In genomic region chr9:37801959-37802711, GRCh38 we compare ENCODE assay signal across 8 cellular contexts. TPM values are rescaled to one million over a fixed set of nuclear protein-coding genes. Genes with fewer than 3 reads are reported as not detected.
DNase-seq lines count a peak whose midpoint lies in the region; ATAC-seq, FAIRE-seq and TF ChIP-seq lines count a peak whose summit lies in the region.

No MANE protein-coding gene starts in this region.

- FAIRE-seq in A549 (lab: Jason Lieb, UNC) (no peak), bronchial epithelial cell (lab: Jason Lieb, UNC) (no peak)

- TF ChIP-seq POLR2A in A549 (IDR thresholded peaks at IDR 0.05; ENCODE audit: low read length): no peak

- ATAC-seq in A549: no peak
- ATAC-seq in GM19395 (IDR thresholded peaks at IDR 0.05; ENCODE audit: unreplicated experiment): no peak
- ATAC-seq in HG02884 (IDR thresholded peaks at IDR 0.05; ENCODE audit: unreplicated experiment): no peak

- H3K4me3 ChIP-seq in A549 (peak overlapping the region; percentile 86), HUES64 (ENCODE audit: low read length) (peak overlapping the region; percentile 75), bronchial epithelial cell (ENCODE audit: low read depth, low read length) (peak overlapping the region; percentile 57), muscle layer of colon (ENCODE audit: low read depth in 1 of 2, low read length in 2 of 2) (peak overlapping the region; percentile 85 to 88)

- H3K4me1 ChIP-seq in A549 (peaks cover 21% of the 10 kb centered on the region), HUES64 (ENCODE audit: insufficient read depth, low read length) (peaks cover 16% of the 10 kb centered on the region), muscle layer of colon (ENCODE audit: insufficient read depth, low read length) (peaks cover 25% of the 10 kb centered on the region)

- CTCF ChIA-PET in A549 (lab: Yijun Ruan, JAX): interaction anchor here (1.3 kb wide), 1 partner anchor 111 kb away, joined by 4 read pairs; no protein-coding TSS in a partner anchor

- H3K4me2 ChIP-seq in A549: peak overlapping the region; percentile 91

- H3K9me3 ChIP-seq in A549: no peaks in the 10 kb centered on the region
- H3K9me3 ChIP-seq in HUES64 (ENCODE audit: insufficient read depth, low read depth, low read length): no peaks in the 10 kb centered on the region
- no peaks in the 10 kb centered on the region for H3K9me3 ChIP-seq in muscle layer of colon (ENCODE audit: low read length)

- 34% methylated on average over 10 of the region's 10 CpGs for WGBS in A549 (ENCODE audit: missing lambda C conversion rate)
- WGBS in HUES64: 68% methylated on average over 10 of the region's 10 CpGs

- no peak for TF ChIP-seq RAD21 in A549 (conservative IDR thresholded peaks at IDR 0.05 in 1 of 2, IDR thresholded peaks at IDR 0.05 in 1 of 2)

- DNase-seq in A549 (ENCODE audit: low read depth in 1 of 2, low spot score in 1 of 2) (no peak), bronchial epithelial cell (ENCODE audit: low read depth) (no peak), middle frontal gyrus (ENCODE audit: extremely low spot score, low spot score) (no peak), LoVo (ENCODE audit: low spot score) (no peak)

- H3K9ac ChIP-seq in HUES64 (ENCODE audit: low read depth, low read length): peak overlapping the region; percentile 83
- peak overlapping the region; percentile 90 for H3K9ac ChIP-seq in muscle layer of colon (ENCODE audit: low read length)

- H3K27me3 ChIP-seq in HUES64 (ENCODE audit: insufficient read depth, low read length) (no peaks in the 10 kb centered on the region), bronchial epithelial cell (ENCODE audit: control insufficient read depth, insufficient read depth, low read length) (no peaks in the 10 kb centered on the region), muscle layer of colon (ENCODE audit: control insufficient read depth in 1 of 2, insufficient read depth in 2 of 2, low read length in 2 of 2) (no peaks in the 10 kb centered on the region)

- TF ChIP-seq CTCF in A549 (IDR thresholded peaks at IDR 0.05) (no peak), bronchial epithelial cell (IDR thresholded peaks at IDR 0.05; ENCODE audit: insufficient read depth, low read length, severe bottlenecking) (no peak)

- H3K36me3 ChIP-seq in HUES64 (ENCODE audit: insufficient read depth, low read length) (no peaks in the 10 kb centered on the region), bronchial epithelial cell (ENCODE audit: control insufficient read depth, insufficient read depth, low read length) (no peaks in the 10 kb centered on the region), muscle layer of colon (ENCODE audit: insufficient read depth, low read length) (no peaks in the 10 kb centered on the region)

- TF ChIP-seq EP300 in A549 (IDR thresholded peaks at IDR 0.05): no peak

- peak overlapping the region; percentile 93 to 98 for H3K27ac ChIP-seq in A549
- H3K27ac ChIP-seq in HUES64 (ENCODE audit: low read depth, low read length): no peak overlapping the region
- H3K27ac ChIP-seq in muscle layer of colon (ENCODE audit: low read depth, low read length): no peak overlapping the region

- POLR2A ChIA-PET in A549 (lab: Yijun Ruan, JAX): interaction anchor here (2.3 kb wide), 1 partner anchor 210 kb away, joined by 10 read pairs; the partner anchor contains the start of gene TOMM5

TF ChIP-seq in A549, 52 proteins besides CTCF, POLR2A, EP300 and RAD21 (continues in another document):
- TF ChIP-seq REST (IDR thresholded peaks at IDR 0.05) (no peak), FOSB (CRISPR knock-in tag; IDR thresholded peaks at IDR 0.05) (no peak), ZNF302 (CRISPR knock-in tag; IDR thresholded peaks at IDR 0.05) (no peak), NPAS2 (CRISPR knock-in tag; IDR thresholded peaks at IDR 0.05; ENCODE audit: borderline replicate concordance) (no peak), CHD4 (IDR thresholded peaks at IDR 0.05; ENCODE audit: borderline replicate concordance) (no peak), ZC3H11A (IDR thresholded peaks at IDR 0.05) (no peak), HMGXB4 (CRISPR knock-in tag; IDR thresholded peaks at IDR 0.05; ENCODE audit: borderline replicate concordance) (no peak), FOSL2 (IDR thresholded peaks at IDR 0.05) (no peak), FOSL2 (CRISPR knock-in tag; IDR thresholded peaks at IDR 0.05) (no peak), SMC3 (IDR thresholded peaks at IDR 0.05) (no peak), HES2 (IDR thresholded peaks at IDR 0.05) (no peak), CEBPB (IDR thresholded peaks at IDR 0.05) (no peak), HOXB13 (CRISPR knock-in tag; IDR thresholded peaks at IDR 0.05; ENCODE audit: low read depth) (no peak), USF2 (IDR thresholded peaks at IDR 0.05) (no peak), ESRRA (IDR thresholded peaks at IDR 0.05; ENCODE audit: borderline replicate concordance, low read length) (no peak)

RNA-seq across cellular contexts. Expression of gene DCAF10, which starts 1.5 kb away (rescaled TPM):
- polyA plus RNA-seq in A549 (2011; rRNA removed): 25.8 and 33.1 TPM in 2 replicates
- polyA plus RNA-seq in A549 (2012; cell fraction: cytosol; rRNA removed): 5.4 and 7.3 TPM in 2 replicates
- polyA plus RNA-seq in A549 (2012; cell fraction: nucleus; rRNA removed): 3.8 and 4.1 TPM in 2 replicates
- polyA plus RNA-seq in A549 (2017; fragmentation: RNase III; extraction: RNeasy Plus Mini Kit Qiagen cat#74134 plus additional on column Dnase treatment): 10.9 to 12.4 TPM (median 11.5 TPM) in 3 replicates
- polyA minus RNA-seq in A549 (2011; rRNA and poly(A)+ RNA removed): 39.3 and 39.9 TPM in 2 replicates
- 11.6 TPM for polyA plus RNA-seq in HUES64 (2013, experiment 1 of 2)
- polyA plus RNA-seq in HUES64 (2013, experiment 2 of 2): 12.6 TPM
- 24.7 and 29.5 TPM in 2 replicates for total RNA-seq in bronchial epithelial cell

RNA-seq across cellular contexts. Expression of gene EXOSC3, which starts 17.3 kb away (rescaled TPM):
- polyA plus RNA-seq in A549 (2011; rRNA removed) (40.7 and 63.2 TPM in 2 replicates), A549 (2017; fragmentation: RNase III; extraction: RNeasy Plus Mini Kit Qiagen cat#74134 plus additional on column Dnase treatment) (72.2 to 77.1 TPM (median 72.4 TPM) in 3 replicates)
- 79.6 and 87.2 TPM in 2 replicates for polyA plus RNA-seq in A549 (2012; cell fraction: cytosol; rRNA removed)
- 43.8 and 66.7 TPM in 2 replicates for polyA plus RNA-seq in A549 (2012; cell fraction: nucleus; rRNA removed)
- 22.9 and 23.8 TPM in 2 replicates for polyA minus RNA-seq in A549 (2011; rRNA and poly(A)+ RNA removed)
- 53.8 TPM for polyA plus RNA-seq in HUES64 (2013, experiment 1 of 2)
- polyA plus RNA-seq in HUES64 (2013, experiment 2 of 2): 41.3 TPM
- 25.8 and 37.0 TPM in 2 replicates for total RNA-seq in bronchial epithelial cell

RNA-seq across cellular contexts. Expression of gene TRMT10B, which starts 48.5 kb away (rescaled TPM):
- polyA plus RNA-seq in A549 (2011; rRNA removed): 8.9 and 10.1 TPM in 2 replicates
- polyA plus RNA-seq in A549 (2012; cell fraction: cytosol; rRNA removed): 3.6 and 4.0 TPM in 2 replicates
- 1.6 and 2.1 TPM in 2 replicates for polyA plus RNA-seq in A549 (2012; cell fraction: nucleus; rRNA removed)
- 6.3 to 6.9 TPM (median 6.5 TPM) in 3 replicates for polyA plus RNA-seq in A549 (2017; fragmentation: RNase III; extraction: RNeasy Plus Mini Kit Qiagen cat#74134 plus additional on column Dnase treatment)
- polyA minus RNA-seq in A549 (2011; rRNA and poly(A)+ RNA removed): 2.2 and 4.2 TPM in 2 replicates
- 5.2 TPM for polyA plus RNA-seq in HUES64 (2013, experiment 1 of 2)
- polyA plus RNA-seq in HUES64 (2013, experiment 2 of 2): 4.7 TPM
- total RNA-seq in bronchial epithelial cell: 3.2 TPM in 2 replicates

Comparison
In these comparisons a context has a peak if more than half of its experiments do, and no peak if none do; other contexts are left out.
1. H3K27ac ChIP-seq: peak in A549 (2 of 2); none in HUES64 (single experiment) and muscle layer of colon (single experiment).
2. Peak in every context shown above with its lines, with median percentiles within 50 percentile points of each other: H3K4me3 ChIP-seq.